ENCODE assay signal across 20 cellular contexts in the genomic region with DNA sequence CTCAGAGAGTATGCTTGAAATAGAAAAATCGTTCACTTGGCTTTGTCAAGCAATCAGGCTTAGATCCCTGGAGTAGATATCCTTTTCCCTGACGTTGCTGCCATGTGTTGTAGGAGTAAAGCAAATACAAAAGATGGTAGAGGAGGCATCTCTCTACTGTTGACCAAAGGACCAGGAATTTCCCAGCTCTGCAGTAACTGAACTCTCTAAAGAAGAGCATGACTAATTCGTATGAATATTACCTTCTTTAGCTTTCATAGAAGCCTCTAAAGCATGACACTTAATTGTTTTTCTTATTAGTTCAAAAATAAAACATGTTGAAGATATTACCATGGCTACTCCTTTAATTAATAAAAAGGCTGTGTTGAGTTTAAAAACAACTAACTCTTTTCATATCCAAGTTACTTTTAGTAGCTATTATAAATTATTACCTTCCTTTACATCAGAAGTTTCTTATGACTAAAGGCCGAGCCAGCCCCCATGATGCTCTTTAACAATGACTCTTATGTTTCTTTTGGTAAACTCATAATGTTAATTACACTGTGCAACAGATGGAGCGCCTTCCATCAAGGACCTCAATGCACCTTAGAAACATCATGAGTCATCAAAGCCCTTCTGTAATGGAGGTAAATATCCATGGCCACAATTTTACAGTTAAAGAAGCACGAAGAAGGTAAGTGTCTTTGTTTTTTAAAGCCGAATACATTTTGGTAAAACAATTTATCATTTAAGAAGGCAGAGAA.
DNase-seq lines count a peak whose midpoint lies in the region; ATAC-seq lines count a peak whose summit lies in the region.
"Had no signal": no experiment of that assay in that cellular context is flagged by ENCODE, and none has a peak within 500 bp of the region (broad histone marks: within the 10 kb centered on the region; RNA-seq: fewer than 3 reads in every experiment).

No MANE protein-coding gene starts in this region.

- ATAC-seq in GM21723 (IDR thresholded peaks at IDR 0.05; ENCODE audit: unreplicated experiment) (no peak), GM19452 (IDR thresholded peaks at IDR 0.05; ENCODE audit: unreplicated experiment) (no peak)
- ATAC-seq: activated T-helper 17 cell treated with anti-CD3 and anti-CD28 coated beads, Interleukin-2, amount 50 U/mL, for 72 hours; body of pancreas; left ventricle myocardium superior; psoas muscle; stimulated activated naive CD8-positive, alpha-beta T cell treated with anti-CD3 and anti-CD28 coated beads, Interleukin-15, Interleukin-2, amounts not matched to agents 100 U/mL and 50 U/mL, for 24 hours had no signal

- intact Hi-C loops in cardiac septum (cut with DNase I) = no loop called here

- peak; percentile 56 for DNase-seq in COLO829 (ENCODE audit: low spot score)
- DNase-seq in ELR (ENCODE audit: low read depth) = peak; percentile 8
- DNase-seq in NCI-H2171 (lab: John Stamatoyannopoulos, UW) = peak; percentile 3
- DNase-seq in epithelial cell of prostate (ENCODE audit: low read depth, low spot score) = no peak
- DNase-seq in cardiac septum (ENCODE audit: low spot score) = no peak
- DNase-seq in activated CD4-positive, alpha-beta T cell treated with anti-CD3 and anti-CD28 coated beads, Interleukin-2, amount 50 U/mL, for 4 hours = no peak
- DNase-seq: activated CD4-positive, alpha-beta T cell treated with anti-CD3 and anti-CD28 coated beads for 48 hours; body of pancreas; HCEC 1CT; left ventricle myocardium superior; MM.1S; NCI-H446 treated with DMSO at 0.1 percent for 48 hours; psoas muscle; stimulated activated CD4-positive, alpha-beta T cell treated with anti-CD3 and anti-CD28 coated beads, Interleukin-2, amount 100 ng/mL, for 48 hours; stimulated activated naive CD8-positive, alpha-beta T cell treated with anti-CD3 and anti-CD28 coated beads, Interleukin-15, Interleukin-2, amounts not matched to agents 100 U/mL and 50 U/mL, for 24 hours; tibial artery had no signal

- H3K27ac ChIP-seq in epithelial cell of prostate = peak overlapping the region; percentile 100
- H3K27ac ChIP-seq: body of pancreas, C4-2B, psoas muscle, tibial artery had no signal

Comparison
In these comparisons a context has a peak if more than half of its experiments do, and no peak if none do; other contexts are left out.
1. DNase-seq: peak in COLO829 (single experiment), ELR (single experiment) and NCI-H2171 (single experiment); none in epithelial cell of prostate (single experiment), cardiac septum (single experiment) and activated CD4-positive, alpha-beta T cell treated with anti-CD3 and anti-CD28 coated beads, Interleukin-2, amount 50 U/mL, for 4 hours (0 of 2).